ENCODE assay signal across 11 cellular contexts in genomic region chr21:42392731-42393442, GRCh38. TPM values are rescaled to one million over a fixed set of nuclear protein-coding genes. Genes with fewer than 3 reads are reported as not detected.
DNase-seq lines count a peak whose midpoint lies in the region; ATAC-seq and TF ChIP-seq lines count a peak whose summit lies in the region.
"Had no signal": no experiment of that assay in that cellular context is flagged by ENCODE, and none has a peak within 500 bp of the region (broad histone marks: within the 10 kb centered on the region; RNA-seq: fewer than 3 reads in every experiment).

No MANE protein-coding gene starts in this region.

- H3K4me3 ChIP-seq in naive thymus-derived CD4-positive, alpha-beta T cell (ENCODE audit: low read length) = peak overlapping the region; percentile 5
- no peak overlapping the region for H3K4me3 ChIP-seq in sigmoid colon
- H3K4me3 ChIP-seq: SK-N-MC had no signal

- in situ Hi-C loops in GM13976 (cut with MboI; ENCODE audit: low sequenced_read_pairs, unreplicated experiment) = no loop called here

- no peaks in the 10 kb centered on the region for H3K27me3 ChIP-seq in naive thymus-derived CD4-positive, alpha-beta T cell (ENCODE audit: control insufficient read depth in 2 of 2, insufficient read depth in 2 of 2, low read length in 2 of 2)
- peaks cover 3 to 14% (median 8%) of the 10 kb centered on the region in 3 donors for H3K27me3 ChIP-seq in sigmoid colon

- H3K9me3 Mint-ChIP-seq in naive thymus-derived CD4-positive, alpha-beta T cell = peaks cover 0 to 1% (median 0%) of the 10 kb centered on the region in 11 donors

- no peaks in the 10 kb centered on the region for H3K36me3 ChIP-seq in naive thymus-derived CD4-positive, alpha-beta T cell (ENCODE audit: control insufficient read depth in 2 of 3, insufficient read depth in 3 of 3, low read length in 3 of 3)
- no peaks in the 10 kb centered on the region for H3K36me3 ChIP-seq in sigmoid colon

- H3K36me3 Mint-ChIP-seq in naive thymus-derived CD4-positive, alpha-beta T cell = peaks cover 0 to 12% (median 0%) of the 10 kb centered on the region in 5 donors

- intact Hi-C loops in naive thymus-derived CD4-positive, alpha-beta T cell (cut with micrococcal nuclease) = loop anchor here (1.0 to 5.0 kb wide), 3 partner anchors 10 to 34 kb away; partner anchors contain the start of gene UBASH3A (in 2 of the 2)
- intact Hi-C loops in sigmoid colon (cut with DNase I) = no loop called here

- POLR2A ChIA-PET in naive thymus-derived CD4-positive, alpha-beta T cell (lab: Charles Lee) = interaction anchor here (0.7 to 4.5 kb wide), 11 partner anchors 10 to 268 kb away, joined by 3 to 81 read pairs (median 5); partner anchors contain the start of gene UBASH3A

- peaks cover 0 to 4% (median 0%) of the 10 kb centered on the region in 5 donors for H3K27me3 Mint-ChIP-seq in naive thymus-derived CD4-positive, alpha-beta T cell

- peak overlapping the region; percentile 22 to 75 (median 64) for H3K4me3 Mint-ChIP-seq in naive thymus-derived CD4-positive, alpha-beta T cell

- ATAC-seq in GM18520 (IDR thresholded peaks at IDR 0.05; ENCODE audit: unreplicated experiment) (peak; percentile 45), GM21576 (IDR thresholded peaks at IDR 0.05; ENCODE audit: unreplicated experiment) (peak; percentile 68), HG03469 (IDR thresholded peaks at IDR 0.05; ENCODE audit: unreplicated experiment) (no peak)
- ATAC-seq in naive thymus-derived CD4-positive, alpha-beta T cell = peak; percentile 82

- H3K4me1 ChIP-seq in naive thymus-derived CD4-positive, alpha-beta T cell (ENCODE audit: control insufficient read depth in 2 of 2, insufficient read depth in 2 of 2, low read length in 2 of 2) = peaks cover 13 to 34% of the 10 kb centered on the region in 2 donors
- H3K4me1 ChIP-seq in sigmoid colon = no peaks in the 10 kb centered on the region

- H3K4me1 Mint-ChIP-seq in naive thymus-derived CD4-positive, alpha-beta T cell = peaks cover 23 to 84% (median 63%) of the 10 kb centered on the region in 7 donors

- CTCF ChIA-PET in naive thymus-derived CD4-positive, alpha-beta T cell (lab: Charles Lee) = interaction anchor here (0.6 to 2.0 kb wide), 6 partner anchors 10 to 147 kb away, joined by 3 to 14 read pairs (median 4); partner anchors contain the start of gene UBASH3A

- H3K27ac ChIP-seq in naive thymus-derived CD4-positive, alpha-beta T cell (ENCODE audit: low read depth, low read length) = peak overlapping the region; percentile 46
- H3K27ac ChIP-seq in sigmoid colon = no peak overlapping the region
- H3K27ac ChIP-seq: SK-N-MC had no signal

- TF ChIP-seq CTCF in GM13976 (IDR thresholded peaks at IDR 0.05; ENCODE audit: borderline replicate concordance, control extremely low read depth, extremely low read depth, insufficient read depth, missing control alignments) = no peak
- TF ChIP-seq CTCF in sigmoid colon (IDR thresholded peaks at IDR 0.05) = no peak

- peak overlapping the region; percentile 5 to 91 (median 83) for H3K27ac Mint-ChIP-seq in naive thymus-derived CD4-positive, alpha-beta T cell

- TF ChIP-seq POLR2A in sigmoid colon (IDR thresholded peaks at IDR 0.05) = no peak

- WGBS in sigmoid colon, 2 donors = 65 to 91% methylated on average over 17 of the region's 17 CpGs

- peak; percentile 79 for DNase-seq in NAMALWA (ENCODE audit: low spot score)
- DNase-seq in naive thymus-derived CD4-positive, alpha-beta T cell = peak in 7 of 9 donors; percentile 29 to 64 (median 54)
- no peak for DNase-seq in GM13976 (ENCODE audit: low spot score)
- no peak for DNase-seq in HT-29 (ENCODE audit: low spot score)
- DNase-seq in sigmoid colon = no peak

- TF ChIP-seq EP300 in sigmoid colon (IDR thresholded peaks at IDR 0.05) = no peak

- H3K9me3 ChIP-seq in naive thymus-derived CD4-positive, alpha-beta T cell (ENCODE audit: control insufficient read depth in 2 of 3, low read length in 3 of 3) = no peaks in the 10 kb centered on the region
- H3K9me3 ChIP-seq in sigmoid colon = no peaks in the 10 kb centered on the region

RNA-seq across cellular contexts. Expression of gene TMPRSS3, which starts 3.0 kb away (rescaled TPM):
- 1 to 10 TPM in 4 of 5 experiments, under 1 TPM in 1; 0.88 to 7.6 (median 1.5) TPM for total RNA-seq in naive thymus-derived CD4-positive, alpha-beta T cell
- polyA plus RNA-seq in naive thymus-derived CD4-positive, alpha-beta T cell = 1 to 10 TPM in 1 of 2 donors, under 1 TPM in 1; 0.11 to 2.9 TPM
- 0.05 and 0.37 TPM in 2 replicates for total RNA-seq in HT-29 (2014; rRNA removed; shearing (Covaris generic))
- under 1 TPM in 1 of 4 donors, not detected in 3; 0.16 TPM for total RNA-seq in sigmoid colon
- polyA plus RNA-seq in sigmoid colon = 1 to 10 TPM in 1 of 3 donors, under 1 TPM in 1, not detected in 1; 0.60 to 1.3 TPM
- total RNA-seq: osteoblast had no signal

RNA-seq across cellular contexts. Expression of gene UBASH3A, which starts 10.8 kb away (rescaled TPM):
- total RNA-seq in naive thymus-derived CD4-positive, alpha-beta T cell = 100 to 1,000 TPM in 1 of 5 experiments, 10 to 100 TPM in 4; 41.9 to 101 (median 91.7) TPM
- polyA plus RNA-seq in naive thymus-derived CD4-positive, alpha-beta T cell = 10 to 100 TPM; 57.1 to 99.3 TPM
- total RNA-seq in HT-29 (2014; rRNA removed; shearing (Covaris generic)) = not detected in 2 replicates
- not detected for total RNA-seq in sigmoid colon
- 1 to 10 TPM in 1 of 3 donors, not detected in 2; 3.9 TPM for polyA plus RNA-seq in sigmoid colon
- total RNA-seq: osteoblast had no signal

RNA-seq across cellular contexts. Expression of gene TFF1, which starts 26.6 kb away (rescaled TPM):
- not detected for total RNA-seq in naive thymus-derived CD4-positive, alpha-beta T cell
- polyA plus RNA-seq in naive thymus-derived CD4-positive, alpha-beta T cell = not detected
- total RNA-seq in HT-29 (2014; rRNA removed; shearing (Covaris generic)) = 3.4 and 4.6 TPM in 2 replicates
- total RNA-seq in sigmoid colon = 1 to 10 TPM in 1 of 4 donors, not detected in 3; 1.1 TPM
- 100 to 1,000 TPM; 414 to 706 (median 493) TPM for polyA plus RNA-seq in sigmoid colon
- total RNA-seq: aorta, osteoblast had no signal

RNA-seq across cellular contexts. Expression of gene TFF2, which starts 42.1 kb away (rescaled TPM):
- not detected for total RNA-seq in naive thymus-derived CD4-positive, alpha-beta T cell
- not detected for polyA plus RNA-seq in naive thymus-derived CD4-positive, alpha-beta T cell
- total RNA-seq in HT-29 (2014; rRNA removed; shearing (Covaris generic)) = 1.5 and 3.2 TPM in 2 replicates
- not detected for total RNA-seq in sigmoid colon
- polyA plus RNA-seq in sigmoid colon = 10 to 100 TPM in 1 of 3 donors, 1 to 10 TPM in 2; 1.5 to 23.4 (median 3.0) TPM
- total RNA-seq: aorta, osteoblast had no signal

Comparison
In these comparisons a context has a peak if more than half of its experiments do, and no peak if none do; other contexts are left out.
1. DNase-seq: peak in NAMALWA (single experiment) and naive thymus-derived CD4-positive, alpha-beta T cell (7 of 9); none in GM13976 (single experiment), HT-29 (single experiment) and sigmoid colon (single experiment).
2. RNA of gene UBASH3A, which starts 10.8 kb away (total RNA-seq): 41.9 to 101 TPM in naive thymus-derived CD4-positive, alpha-beta T cell; not detected in HT-29 and not detected in sigmoid colon; every median in the first group is over 10 times any median in the second.